Comparison of ENCODE assay signal across 8 cellular contexts in genomic region chr6:89970609-89971337, GRCh38.
DNase-seq lines count a peak whose midpoint lies in the region; ATAC-seq and TF ChIP-seq lines count a peak whose summit lies in the region.

No MANE protein-coding gene starts in this region.

- no peaks in the 10 kb centered on the region for H3K36me3 ChIP-seq in PC-9 (ENCODE audit: low read depth)

- in situ Hi-C loops in Caki2 (cut with HindIII; ENCODE audit: low pct_unique_long_range_greater_than_20kb, low sequenced_read_pairs) (no loop called here), KBM-7 (cut with MboI; ENCODE audit: low pct_unique_long_range_greater_than_20kb, low sequenced_read_pairs) (no loop called here)

- H3K9me3 Mint-ChIP-seq in stimulated activated naive CD8-positive, alpha-beta T cell treated with anti-CD3 and anti-CD28 coated beads, Interleukin-15, amount 100 ng/mL, for 72 hours: no peaks in the 10 kb centered on the region

- no peaks in the 10 kb centered on the region for H3K4me1 Mint-ChIP-seq in stimulated activated naive CD8-positive, alpha-beta T cell treated with anti-CD3 and anti-CD28 coated beads, Interleukin-15, amount 100 ng/mL, for 72 hours

- H3K9me2 ChIP-seq in PC-9 (ENCODE audit: insufficient read depth): no peaks in the 10 kb centered on the region

- H3K27me3 Mint-ChIP-seq in stimulated activated naive CD8-positive, alpha-beta T cell treated with anti-CD3 and anti-CD28 coated beads, Interleukin-15, amount 100 ng/mL, for 72 hours: no peaks in the 10 kb centered on the region

- POLR2A ChIA-PET in PC-9 (lab: Charles Lee; ENCODE audit: unreplicated experiment): no interaction called here

- peak; percentile 69 for TF ChIP-seq CTCF in PC-9 (conservative IDR thresholded peaks at IDR 0.05)

- no peaks in the 10 kb centered on the region for H3F3A ChIP-seq in PC-9 (ENCODE audit: insufficient read depth, low read depth)

- H4K20me1 ChIP-seq in PC-9 (ENCODE audit: insufficient read depth): no peaks in the 10 kb centered on the region

- DNase-seq in Caki2 (ENCODE audit: low read depth) (peak; percentile 77), KBM-7 (peak; percentile 21), PC-9 (peak; percentile 36 to 61), dermis microvascular lymphatic vessel endothelial cell (ENCODE audit: low read depth in 2 of 2) (peak; percentile 60 to 68), lung microvascular endothelial cell (ENCODE audit: low read depth in 2 of 2) (peak; percentile 62 to 83)
- DNase-seq in activated effector memory CD4-positive, alpha-beta T cell treated with anti-CD3 and anti-CD28 coated beads, Interleukin-2, amount 50 U/mL, for 16 hours: no peak
- DNase-seq in stimulated activated naive CD8-positive, alpha-beta T cell treated with anti-CD3 and anti-CD28 coated beads, Interleukin-15, amount 100 ng/mL, for 72 hours: no peak

- CTCF ChIA-PET in PC-9 (lab: Charles Lee): interaction anchor here (0.6 kb wide), 1 partner anchor 318 kb away, joined by 3 read pairs; no protein-coding TSS in a partner anchor

- H3K9me3 ChIP-seq in PC-9 (ENCODE audit: insufficient read depth, low read depth): no peaks in the 10 kb centered on the region

- no peak for ATAC-seq in GM18498 (IDR thresholded peaks at IDR 0.05; ENCODE audit: unreplicated experiment)
- ATAC-seq in stimulated activated naive CD8-positive, alpha-beta T cell treated with anti-CD3 and anti-CD28 coated beads, Interleukin-15, amount 100 ng/mL, for 72 hours: no peak

- H3K27me3 ChIP-seq in PC-9 (ENCODE audit: insufficient read depth, low read depth): no peaks in the 10 kb centered on the region

- intact Hi-C loops in PC-9 (cut with micrococcal nuclease; ENCODE audit: unreplicated experiment): loop anchor here (1.0 to 10.0 kb wide), 5 partner anchors 30 to 509 kb away; no protein-coding TSS in a partner anchor

- no peak overlapping the region for H3K4me3 ChIP-seq in PC-9

- BruUV-seq in PC-9 (replicated peaks; lab: Mats Ljungman, UMichigan): no TSS peak

- peak overlapping the region; percentile 56 for H3K27ac ChIP-seq in PC-9

- no peak overlapping the region for H2AFZ ChIP-seq in PC-9

- peak overlapping the region; percentile 16; the same call in 1 of the 2 replicates for H3K4me2 ChIP-seq in PC-9

- H3K27ac Mint-ChIP-seq in stimulated activated naive CD8-positive, alpha-beta T cell treated with anti-CD3 and anti-CD28 coated beads, Interleukin-15, amount 100 ng/mL, for 72 hours: peak overlapping the region in 1 of 2 donors; percentile 49

- no peak overlapping the region for H3K4me3 Mint-ChIP-seq in stimulated activated naive CD8-positive, alpha-beta T cell treated with anti-CD3 and anti-CD28 coated beads, Interleukin-15, amount 100 ng/mL, for 72 hours

- H3K79me2 ChIP-seq in PC-9 (ENCODE audit: low read depth): no peaks in the 10 kb centered on the region

- H3K4me1 ChIP-seq in PC-9 (replicated peaks; ENCODE audit: insufficient read depth): peaks cover 5% of the 10 kb centered on the region; the same call in 1 of the 2 replicates

Comparison
In these comparisons a context has a peak if more than half of its experiments do, and no peak if none do; other contexts are left out.
1. DNase-seq: peak in Caki2 (single experiment), KBM-7 (single experiment), PC-9 (2 of 2), dermis microvascular lymphatic vessel endothelial cell (2 of 2) and lung microvascular endothelial cell (2 of 2); none in activated effector memory CD4-positive, alpha-beta T cell treated with anti-CD3 and anti-CD28 coated beads, Interleukin-2, amount 50 U/mL, for 16 hours (single experiment) and stimulated activated naive CD8-positive, alpha-beta T cell treated with anti-CD3 and anti-CD28 coated beads, Interleukin-15, amount 100 ng/mL, for 72 hours (0 of 2).